Comparison of ENCODE assay signal across 17 cellular contexts in the genomic region with DNA sequence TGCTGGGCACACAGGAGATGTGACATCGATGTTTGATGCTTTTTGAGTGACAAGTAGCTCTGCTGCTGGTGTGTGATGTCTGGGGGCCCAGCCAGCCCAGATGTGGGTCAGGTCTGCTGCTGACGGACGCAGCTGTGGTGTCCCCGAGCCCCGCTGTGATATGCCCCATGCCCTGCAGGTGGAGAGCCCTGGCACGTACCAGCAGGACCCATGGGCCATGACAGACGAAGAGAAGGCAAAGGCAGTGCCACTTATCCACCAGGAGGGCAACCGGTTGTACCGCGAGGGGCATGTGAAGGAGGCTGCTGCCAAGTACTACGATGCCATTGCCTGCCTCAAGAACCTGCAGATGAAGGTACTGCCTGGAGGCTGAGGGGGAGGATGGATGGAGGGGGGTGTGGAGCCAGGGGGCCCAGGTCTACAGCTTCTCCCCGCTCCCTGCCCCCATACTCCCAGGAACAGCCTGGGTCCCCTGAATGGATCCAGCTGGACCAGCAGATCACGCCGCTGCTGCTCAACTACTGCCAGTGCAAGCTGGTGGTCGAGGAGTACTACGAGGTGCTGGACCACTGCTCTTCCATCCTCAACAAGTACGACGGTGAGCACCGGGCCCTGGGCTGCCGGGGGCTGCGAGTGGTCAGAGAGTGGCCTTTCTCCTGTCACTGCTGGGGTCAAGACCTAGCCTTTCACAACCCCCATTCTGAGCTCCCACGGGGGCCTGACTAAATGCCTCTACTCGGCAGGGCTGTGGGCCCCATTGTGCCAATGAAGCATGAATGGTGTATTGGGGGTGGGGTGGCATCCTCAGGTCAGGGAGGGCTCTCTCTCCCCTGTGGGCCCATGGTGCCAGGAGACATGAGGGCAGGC. TPM values are rescaled to one million over a fixed set of nuclear protein-coding genes. Genes with fewer than 3 reads are reported as not detected.
A peak's percentile ranks its signal among the peaks of the same experiment; 100 is the strongest.
DNase-seq lines count a peak whose midpoint lies in the region; ATAC-seq, FAIRE-seq and TF ChIP-seq lines count a peak whose summit lies in the region.
"Had no signal": no experiment of that assay in that cellular context is flagged by ENCODE, and none has a peak within 500 bp of the region (broad histone marks: within the 10 kb centered on the region; RNA-seq: fewer than 3 reads in every experiment).

No MANE protein-coding gene starts in this region.

- H3K9ac ChIP-seq in Karpas-422 (ENCODE audit: low read length) (no peak overlapping the region), GM12878 (ENCODE audit: control insufficient read depth, insufficient read depth, low read length) (no peak overlapping the region)

- H3K27ac Mint-ChIP-seq in activated CD4-positive, alpha-beta T cell treated with anti-CD3 and anti-CD28 coated beads, Interleukin-2, amount 10 ng/mL, durations not matched to agents 24 days and 14 days = peak overlapping the region; percentile 86
- H3K27ac Mint-ChIP-seq: progenitor cell of endocrine pancreas had no signal

- H3K9me3 Mint-ChIP-seq in activated CD4-positive, alpha-beta T cell treated with anti-CD3 and anti-CD28 coated beads, Interleukin-2, amount 10 ng/mL, durations not matched to agents 24 days and 14 days = peaks cover 6% of the 10 kb centered on the region

- no peak overlapping the region for H3K27ac ChIP-seq in Karpas-422 (ENCODE audit: low read length)
- H3K27ac ChIP-seq in GM12878 (ENCODE audit: control insufficient read depth, insufficient read depth) = no peak overlapping the region
- H3K27ac ChIP-seq in osteoblast (ENCODE audit: low read depth, low read length) = no peak overlapping the region
- H3K27ac ChIP-seq: gastrocnemius medialis, SJCRH30 had no signal

- H3K4me3 ChIP-seq in Karpas-422 (ENCODE audit: low read length) (no peak overlapping the region), GM12878 (no peak overlapping the region), osteoblast (ENCODE audit: insufficient read depth, low read length) (no peak overlapping the region)
- H3K4me3 ChIP-seq: gastrocnemius medialis, SJCRH30 had no signal

- TSS peak; percentile 79 for BruUV-seq in GM12878 (replicated peaks; lab: Mats Ljungman, UMichigan)

- H3K79me2 ChIP-seq in Karpas-422 (ENCODE audit: low read length) (peaks cover 8% of the 10 kb centered on the region), GM12878 (ENCODE audit: control insufficient read depth, insufficient read depth, low read length) (peaks cover 15% of the 10 kb centered on the region), osteoblast (ENCODE audit: insufficient read depth, low read length) (peaks cover 8% of the 10 kb centered on the region)

- H3K36me3 Mint-ChIP-seq in activated CD4-positive, alpha-beta T cell treated with anti-CD3 and anti-CD28 coated beads, Interleukin-2, amount 10 ng/mL, durations not matched to agents 24 days and 14 days (ENCODE audit: low read depth) = peaks cover 59% of the 10 kb centered on the region

- TF ChIP-seq POLR2A in GM12878 (IDR thresholded peaks at IDR 0.05; ENCODE audit: low read depth, low read length) = no peak; the same call in 1 of the 2 replicates

- no peaks in the 10 kb centered on the region for H3K9me2 ChIP-seq in Karpas-422 (replicated peaks; ENCODE audit: insufficient read depth, low read length)

- DNase-seq in activated CD4-positive, alpha-beta T cell treated with anti-CD3 and anti-CD28 coated beads, Interleukin-2, amount 10 ng/mL, durations not matched to agents 24 days and 14 days = no peak
- no peak for DNase-seq in activated CD4-positive, alpha-beta T cell treated with anti-CD3 and anti-CD28 coated beads, Interleukin-2, amount 50 U/mL, for 4 hours
- DNase-seq in Karpas-422 (peak; percentile 52), GM12878 (ENCODE audit: low read depth, low spot score) (no peak), osteoblast (ENCODE audit: insufficient read length, low spot score, missing footprints) (peak; percentile 76), OCI-M1 (lab: John Stamatoyannopoulos, UW) (no peak)
- DNase-seq: ACHN, gastrocnemius medialis, KBM-7, NCI-H1436, NCI-H526, SJCRH30, trophoblast cell had no signal

- H3K4me2 ChIP-seq in Karpas-422 (ENCODE audit: low read depth, low read length, poor library complexity, severe bottlenecking) (no peak overlapping the region), GM12878 (ENCODE audit: control insufficient read depth, insufficient read depth) (no peak overlapping the region), osteoblast (ENCODE audit: insufficient read depth, low read length) (no peak overlapping the region)

- ATAC-seq in GM12878 = no peak
- no peak for ATAC-seq in HG02981 (IDR thresholded peaks at IDR 0.05; ENCODE audit: unreplicated experiment)
- no peak for ATAC-seq in GM21528 (IDR thresholded peaks at IDR 0.05; ENCODE audit: low FRiP score, unreplicated experiment)
- ATAC-seq: gastrocnemius medialis had no signal

- H3K4me3 Mint-ChIP-seq in activated CD4-positive, alpha-beta T cell treated with anti-CD3 and anti-CD28 coated beads, Interleukin-2, amount 10 ng/mL, durations not matched to agents 24 days and 14 days = no peak overlapping the region

- H2AFZ ChIP-seq in Karpas-422 (ENCODE audit: low read length) = no peak overlapping the region
- no peak overlapping the region for H2AFZ ChIP-seq in GM12878 (ENCODE audit: control insufficient read depth, low read depth, low read length)
- H2AFZ ChIP-seq in osteoblast (ENCODE audit: low read length) = no peak overlapping the region

- TF ChIP-seq CTCF in GM12878 (IDR thresholded peaks at IDR 0.05 in 2 of 3, conservative IDR thresholded peaks at IDR 0.05 in 1 of 3; ENCODE audit: control insufficient read depth in 2 of 3, extremely low read depth in 1 of 3, insufficient read depth in 1 of 3, low read depth in 3 of 3, low read length in 3 of 3) = no peak
- no peak for TF ChIP-seq CTCF in osteoblast (IDR thresholded peaks at IDR 0.05; ENCODE audit: extremely low read depth, low read depth, low read length)

- no peak for TF ChIP-seq RAD21 in GM12878 (IDR thresholded peaks at IDR 0.05; ENCODE audit: insufficient read depth, low read depth, low read length)

- H4K20me1 ChIP-seq in Karpas-422 (ENCODE audit: insufficient read depth, low read depth, low read length) = no peaks in the 10 kb centered on the region
- H4K20me1 ChIP-seq in GM12878 (ENCODE audit: control insufficient read depth, insufficient read depth) = no peaks in the 10 kb centered on the region; the same call in 1 of the 2 replicates
- peaks cover 10% of the 10 kb centered on the region for H4K20me1 ChIP-seq in osteoblast (ENCODE audit: insufficient read depth, low read length)

- CTCF ChIA-PET in GM12878 (lab: Yijun Ruan, JAX) = interaction anchor here (1.3 kb wide), 1 partner anchor 145 kb away, joined by 3 read pairs; no protein-coding TSS in a partner anchor

- no peak for FAIRE-seq in GM12878 (lab: Jason Lieb, UNC)
- FAIRE-seq: endometrium had no signal

- H3K4me1 Mint-ChIP-seq in activated CD4-positive, alpha-beta T cell treated with anti-CD3 and anti-CD28 coated beads, Interleukin-2, amount 10 ng/mL, durations not matched to agents 24 days and 14 days = peaks cover 38% of the 10 kb centered on the region

- H3K9me3 ChIP-seq in Karpas-422 (ENCODE audit: low read length) = no peaks in the 10 kb centered on the region
- no peaks in the 10 kb centered on the region for H3K9me3 ChIP-seq in GM12878 (replicated peaks; ENCODE audit: control insufficient read depth, insufficient read depth, low read length)
- no peaks in the 10 kb centered on the region for H3K9me3 ChIP-seq in osteoblast (ENCODE audit: low read depth, low read length)
- H3K9me3 ChIP-seq: gastrocnemius medialis, SJCRH30 had no signal

- no peaks in the 10 kb centered on the region for H3K27me3 ChIP-seq in Karpas-422 (ENCODE audit: low read length)
- no peaks in the 10 kb centered on the region for H3K27me3 ChIP-seq in GM12878 (replicated peaks in 1 of 2; ENCODE audit: control insufficient read depth in 2 of 2, insufficient read depth in 2 of 2, low read length in 1 of 2)
- H3K27me3 ChIP-seq in osteoblast (ENCODE audit: insufficient read depth, low read length) = no peaks in the 10 kb centered on the region
- H3K27me3 ChIP-seq: gastrocnemius medialis, SJCRH30 had no signal

- no peaks in the 10 kb centered on the region for H3K27me3 Mint-ChIP-seq in activated CD4-positive, alpha-beta T cell treated with anti-CD3 and anti-CD28 coated beads, Interleukin-2, amount 10 ng/mL, durations not matched to agents 24 days and 14 days
- H3K27me3 Mint-ChIP-seq: progenitor cell of endocrine pancreas had no signal

- peaks cover 32% of the 10 kb centered on the region for H3K4me1 ChIP-seq in Karpas-422 (ENCODE audit: low read length)
- H3K4me1 ChIP-seq in GM12878 (ENCODE audit: control insufficient read depth, insufficient read depth, low read length) = peaks cover 27% of the 10 kb centered on the region
- H3K4me1 ChIP-seq in osteoblast (ENCODE audit: insufficient read depth, low read length) = no peaks in the 10 kb centered on the region
- H3K4me1 ChIP-seq: gastrocnemius medialis, SJCRH30 had no signal

- RAD21 ChIA-PET in GM12878 (lab: Charles Lee; ENCODE audit: unreplicated experiment) = interaction anchor here (1.0 to 1.1 kb wide), 2 partner anchors 16 to 88 kb away, joined by 3 read pairs; a partner anchor contains a TSS

- SMC1A ChIA-PET in GM12878 (lab: Charles Lee; ENCODE audit: uncharacterized antibody, unreplicated experiment) = no interaction called here

- H3K36me3 ChIP-seq in Karpas-422 (ENCODE audit: insufficient read depth, low read length) = peaks cover 13% of the 10 kb centered on the region; the same call in 1 of the 2 replicates
- H3K36me3 ChIP-seq in GM12878 (ENCODE audit: control insufficient read depth in 2 of 2, insufficient read depth in 2 of 2, low read length in 1 of 2) = peaks cover 4 to 24% of the 10 kb centered on the region in 2 experiments; a peak in 3 of 4 replicates
- H3K36me3 ChIP-seq in osteoblast (ENCODE audit: insufficient read depth, low read length) = peaks cover 11% of the 10 kb centered on the region
- H3K36me3 ChIP-seq: SJCRH30 had no signal

- in situ Hi-C loops in GM12878 (cut with MboI) = no loop called here

- intact Hi-C loops in activated CD4-positive, alpha-beta T cell treated with anti-CD3 and anti-CD28 coated beads, Interleukin-2, amount 10 ng/mL, durations not matched to agents 24 days and 14 days (cut with micrococcal nuclease) = loop anchor here (10.0 kb wide), 1 partner anchor 535 kb away; a partner anchor contains a TSS
- intact Hi-C loops in GM12878 (cut with micrococcal nuclease; ENCODE audit: unreplicated experiment) = loop anchor here (10.0 kb wide), 1 partner anchor 225 kb away; a partner anchor contains a TSS

- POLR2A ChIA-PET in GM12878 (lab: Charles Lee) = interaction anchor here (0.7 to 1.2 kb wide), 3 partner anchors 12 to 89 kb away, joined by 3 read pairs; a partner anchor contains a TSS

- WGBS in GM12878 (ENCODE audit: insufficient coverage, insufficient replicate concordance, low lambda C conversion rate, missing lambda C conversion rate) = 83% methylated on average over 23 of the region's 23 CpGs

- no peak for TF ChIP-seq EP300 in GM12878 (IDR thresholded peaks at IDR 0.05; ENCODE audit: borderline replicate concordance in 1 of 2, control insufficient read depth in 1 of 2, low read depth in 2 of 2, low read length in 2 of 2)

RNA-seq across cellular contexts. Expression of a gene that starts 7.3 kb away (rescaled TPM):
- total RNA-seq in activated CD4-positive, alpha-beta T cell treated with anti-CD3 and anti-CD28 coated beads, Interleukin-2, amount 10 ng/mL, durations not matched to agents 24 days and 14 days = 186 and 189 TPM in 2 replicates
- total RNA-seq in Karpas-422 (2014; rRNA removed; shearing (Covaris generic); ENCODE audit: low replicate concordance) = 51.8 and 119 TPM in 2 replicates
- 36.0 and 38.7 TPM in 2 replicates for total RNA-seq in GM12878 (2013; cell fraction: nucleolus; rRNA removed)
- 135 and 139 TPM in 2 replicates for total RNA-seq in GM12878 (2014; rRNA removed)
- 67.2 and 67.6 TPM in 2 replicates for total RNA-seq in GM12878 (2014; rRNA removed; fragmentation: Illumina TruSeq; extraction: Trizol)
- 128 and 129 TPM in 2 replicates for total RNA-seq in GM12878 (2021)
- polyA plus RNA-seq in GM12878 (2011; ENCODE audit: low read depth) = 103 TPM
- 77.2 and 144 TPM in 2 replicates for polyA plus RNA-seq in GM12878 (2011; rRNA removed)
- 217 and 298 TPM in 2 replicates for polyA plus RNA-seq in GM12878 (2011; cell fraction: cytosol; rRNA removed)
- polyA plus RNA-seq in GM12878 (2011; cell fraction: nucleus; rRNA removed) = 166 and 189 TPM in 2 replicates
- polyA plus RNA-seq in GM12878 (2012) = 118 and 132 TPM in 2 replicates
- 20.7 and 47.5 TPM in 2 replicates for polyA plus RNA-seq in GM12878 (2014; fragmentation: Illumina TruSeq; extraction: Trizol)
- 10 to 100 TPM; 12.6 to 29.7 TPM for polyA plus RNA-seq in GM12878 (2014; fragmentation: Nextera tagmentation; extraction: Ambion mirVana)
- 164 and 168 TPM in 2 replicates for polyA plus RNA-seq in GM12878 (2014; rRNA removed)
- 100 to 1,000 TPM; 103 to 105 TPM for polyA plus RNA-seq in GM12878 (2016; fragmentation: Nextera tagmentation; extraction: Ambion mirVana)
- 109 and 173 TPM in 2 replicates for polyA minus RNA-seq in GM12878 (2011; rRNA and poly(A)+ RNA removed)
- 53.0 and 57.6 TPM in 2 replicates for polyA minus RNA-seq in GM12878 (2011; cell fraction: cytosol; rRNA and poly(A)+ RNA removed)
- 30.3 and 38.4 TPM in 2 replicates for polyA minus RNA-seq in GM12878 (2011; cell fraction: nucleus; rRNA and poly(A)+ RNA removed)
- total RNA-seq in osteoblast = 64.2 and 71.3 TPM in 2 replicates

RNA-seq across cellular contexts. Expression of a gene that starts 15.1 kb away (rescaled TPM):
- total RNA-seq in activated CD4-positive, alpha-beta T cell treated with anti-CD3 and anti-CD28 coated beads, Interleukin-2, amount 10 ng/mL, durations not matched to agents 24 days and 14 days = 126 and 128 TPM in 2 replicates
- total RNA-seq in Karpas-422 (2014; rRNA removed; shearing (Covaris generic); ENCODE audit: low replicate concordance) = 79.6 and 149 TPM in 2 replicates
- total RNA-seq in GM12878 (2013; cell fraction: nucleolus; rRNA removed) = 57.2 and 68.9 TPM in 2 replicates
- total RNA-seq in GM12878 (2014; rRNA removed) (28.3 and 47.4 TPM in 2 replicates), GM12878 (2014; rRNA removed; fragmentation: Illumina TruSeq; extraction: Trizol) (10.5 and 13.7 TPM in 2 replicates), GM12878 (2021) (56.8 and 60.9 TPM in 2 replicates), osteoblast (13.3 and 14.1 TPM in 2 replicates)
- 17.4 TPM for polyA plus RNA-seq in GM12878 (2011; ENCODE audit: low read depth)
- polyA plus RNA-seq in GM12878 (2011; rRNA removed) (13.7 and 16.9 TPM in 2 replicates), GM12878 (2014; fragmentation: Illumina TruSeq; extraction: Trizol) (5.8 and 16.1 TPM in 2 replicates), GM12878 (2014; fragmentation: Nextera tagmentation; extraction: Ambion mirVana) (under 1 TPM; 0.11 to 0.49 TPM), GM12878 (2014; rRNA removed) (43.7 and 46.0 TPM in 2 replicates), GM12878 (2016; fragmentation: Nextera tagmentation; extraction: Ambion mirVana) (10 to 100 TPM; 15.6 to 19.5 TPM)
- 18.3 and 31.5 TPM in 2 replicates for polyA plus RNA-seq in GM12878 (2011; cell fraction: cytosol; rRNA removed)
- polyA plus RNA-seq in GM12878 (2011; cell fraction: nucleus; rRNA removed) = 105 and 147 TPM in 2 replicates
- polyA plus RNA-seq in GM12878 (2012) = 26.5 and 30.4 TPM in 2 replicates
- polyA minus RNA-seq in GM12878 (2011; rRNA and poly(A)+ RNA removed) = 11.9 and 25.0 TPM in 2 replicates
- polyA minus RNA-seq in GM12878 (2011; cell fraction: cytosol; rRNA and poly(A)+ RNA removed) = 11.5 and 19.1 TPM in 2 replicates
- polyA minus RNA-seq in GM12878 (2011; cell fraction: nucleus; rRNA and poly(A)+ RNA removed) = 14.1 and 28.2 TPM in 2 replicates

RNA-seq across cellular contexts. Expression of a gene that starts 17.9 kb away (rescaled TPM):
- 93.5 and 97.9 TPM in 2 replicates for total RNA-seq in activated CD4-positive, alpha-beta T cell treated with anti-CD3 and anti-CD28 coated beads, Interleukin-2, amount 10 ng/mL, durations not matched to agents 24 days and 14 days
- 91.5 and 106 TPM in 2 replicates for total RNA-seq in Karpas-422 (2014; rRNA removed; shearing (Covaris generic); ENCODE audit: low replicate concordance)
- total RNA-seq in GM12878 (2013; cell fraction: nucleolus; rRNA removed) = 7.6 and 8.2 TPM in 2 replicates
- total RNA-seq in GM12878 (2014; rRNA removed) (36.2 and 45.5 TPM in 2 replicates), GM12878 (2014; rRNA removed; fragmentation: Illumina TruSeq; extraction: Trizol) (17.2 and 19.2 TPM in 2 replicates), GM12878 (2021) (58.8 and 60.7 TPM in 2 replicates), osteoblast (6.2 and 10.3 TPM in 2 replicates)
- 22.0 TPM for polyA plus RNA-seq in GM12878 (2011; ENCODE audit: low read depth)
- polyA plus RNA-seq in GM12878 (2011; rRNA removed) (6.7 and 15.9 TPM in 2 replicates), GM12878 (2014; fragmentation: Illumina TruSeq; extraction: Trizol) (5.8 and 36.3 TPM in 2 replicates), GM12878 (2014; fragmentation: Nextera tagmentation; extraction: Ambion mirVana) (10 to 100 TPM in 1 of 2 experiments, 1 to 10 TPM in 1; 8.0 to 18.0 TPM), GM12878 (2014; rRNA removed) (51.4 and 55.4 TPM in 2 replicates), GM12878 (2016; fragmentation: Nextera tagmentation; extraction: Ambion mirVana) (100 to 1,000 TPM; 150 to 177 TPM)
- polyA plus RNA-seq in GM12878 (2011; cell fraction: cytosol; rRNA removed) = 61.6 and 74.5 TPM in 2 replicates
- polyA plus RNA-seq in GM12878 (2011; cell fraction: nucleus; rRNA removed) = 39.1 and 49.9 TPM in 2 replicates
- polyA plus RNA-seq in GM12878 (2012) = 48.2 and 49.0 TPM in 2 replicates
- 11.6 and 24.7 TPM in 2 replicates for polyA minus RNA-seq in GM12878 (2011; rRNA and poly(A)+ RNA removed)
- 19.1 and 23.9 TPM in 2 replicates for polyA minus RNA-seq in GM12878 (2011; cell fraction: cytosol; rRNA and poly(A)+ RNA removed)
- polyA minus RNA-seq in GM12878 (2011; cell fraction: nucleus; rRNA and poly(A)+ RNA removed) = 20.6 and 28.2 TPM in 2 replicates

RNA-seq across cellular contexts. Expression of a gene that starts 21.0 kb away (rescaled TPM):
- total RNA-seq in activated CD4-positive, alpha-beta T cell treated with anti-CD3 and anti-CD28 coated beads, Interleukin-2, amount 10 ng/mL, durations not matched to agents 24 days and 14 days = 56.8 and 58.3 TPM in 2 replicates
- 69.7 and 99.7 TPM in 2 replicates for total RNA-seq in Karpas-422 (2014; rRNA removed; shearing (Covaris generic); ENCODE audit: low replicate concordance)
- total RNA-seq in GM12878 (2013; cell fraction: nucleolus; rRNA removed) = 35.2 and 57.3 TPM in 2 replicates
- total RNA-seq in GM12878 (2014; rRNA removed) (20.0 and 30.5 TPM in 2 replicates), GM12878 (2014; rRNA removed; fragmentation: Illumina TruSeq; extraction: Trizol) (10.6 and 12.0 TPM in 2 replicates), GM12878 (2021) (42.5 and 45.0 TPM in 2 replicates), osteoblast (15.6 and 29.3 TPM in 2 replicates)
- 7.9 TPM for polyA plus RNA-seq in GM12878 (2011; ENCODE audit: low read depth)
- polyA plus RNA-seq in GM12878 (2011; rRNA removed) (10.8 and 25.0 TPM in 2 replicates), GM12878 (2014; fragmentation: Illumina TruSeq; extraction: Trizol) (2.0 and 11.2 TPM in 2 replicates), GM12878 (2014; fragmentation: Nextera tagmentation; extraction: Ambion mirVana) (1 to 10 TPM; 1.6 to 7.0 TPM), GM12878 (2014; rRNA removed) (90.7 and 93.8 TPM in 2 replicates), GM12878 (2016; fragmentation: Nextera tagmentation; extraction: Ambion mirVana) (10 to 100 TPM; 58.9 to 64.3 TPM)
- polyA plus RNA-seq in GM12878 (2011; cell fraction: cytosol; rRNA removed) = 93.1 and 93.6 TPM in 2 replicates
- 59.5 and 70.8 TPM in 2 replicates for polyA plus RNA-seq in GM12878 (2011; cell fraction: nucleus; rRNA removed)
- 43.8 and 59.2 TPM in 2 replicates for polyA plus RNA-seq in GM12878 (2012)
- polyA minus RNA-seq in GM12878 (2011; rRNA and poly(A)+ RNA removed) = 3.1 and 14.1 TPM in 2 replicates
- 11.1 and 11.8 TPM in 2 replicates for polyA minus RNA-seq in GM12878 (2011; cell fraction: cytosol; rRNA and poly(A)+ RNA removed)
- 8.7 and 14.6 TPM in 2 replicates for polyA minus RNA-seq in GM12878 (2011; cell fraction: nucleus; rRNA and poly(A)+ RNA removed)

RNA-seq across cellular contexts. Expression of a gene that starts 33.2 kb away (rescaled TPM):
- total RNA-seq in activated CD4-positive, alpha-beta T cell treated with anti-CD3 and anti-CD28 coated beads, Interleukin-2, amount 10 ng/mL, durations not matched to agents 24 days and 14 days = not detected in 2 replicates
- total RNA-seq in Karpas-422 (2014; rRNA removed; shearing (Covaris generic); ENCODE audit: low replicate concordance) = not detected in 2 replicates
- total RNA-seq in GM12878 (2013; cell fraction: nucleolus; rRNA removed) = not detected in 2 replicates
- total RNA-seq in GM12878 (2014; rRNA removed) = not detected in 2 replicates
- total RNA-seq in GM12878 (2014; rRNA removed; fragmentation: Illumina TruSeq; extraction: Trizol) = not detected in 2 replicates
- not detected in 2 replicates for total RNA-seq in GM12878 (2021)
- polyA plus RNA-seq in GM12878 (2011; ENCODE audit: low read depth) = not detected
- not detected in 2 replicates for polyA plus RNA-seq in GM12878 (2011; rRNA removed)
- polyA plus RNA-seq in GM12878 (2011; cell fraction: cytosol; rRNA removed) = not detected in 2 replicates
- not detected in 2 replicates for polyA plus RNA-seq in GM12878 (2011; cell fraction: nucleus; rRNA removed)
- polyA plus RNA-seq in GM12878 (2012) = not detected in 2 replicates
- not detected in 2 replicates for polyA plus RNA-seq in GM12878 (2014; fragmentation: Illumina TruSeq; extraction: Trizol)
- polyA plus RNA-seq in GM12878 (2014; fragmentation: Nextera tagmentation; extraction: Ambion mirVana) = not detected
- not detected in 2 replicates for polyA plus RNA-seq in GM12878 (2014; rRNA removed)
- polyA plus RNA-seq in GM12878 (2016; fragmentation: Nextera tagmentation; extraction: Ambion mirVana) = not detected
- not detected in 2 replicates for polyA minus RNA-seq in GM12878 (2011; rRNA and poly(A)+ RNA removed)
- polyA minus RNA-seq in GM12878 (2011; cell fraction: cytosol; rRNA and poly(A)+ RNA removed) = not detected in 2 replicates
- polyA minus RNA-seq in GM12878 (2011; cell fraction: nucleus; rRNA and poly(A)+ RNA removed) = not detected in 2 replicates
- not detected in 2 replicates for total RNA-seq in osteoblast
- total RNA-seq: gastrocnemius medialis, progenitor cell of endocrine pancreas, SJCRH30 had no signal

Comparison
In these comparisons a context has a peak if more than half of its experiments do, and no peak if none do; other contexts are left out.
1. DNase-seq: peak in Karpas-422 (single experiment) and osteoblast (single experiment); none in activated CD4-positive, alpha-beta T cell treated with anti-CD3 and anti-CD28 coated beads, Interleukin-2, amount 10 ng/mL, durations not matched to agents 24 days and 14 days (single experiment), activated CD4-positive, alpha-beta T cell treated with anti-CD3 and anti-CD28 coated beads, Interleukin-2, amount 50 U/mL, for 4 hours (0 of 2), GM12878 (single experiment) and OCI-M1 (single experiment).